30 cellular contexts compared by ENCODE assay signal in the genomic region with DNA sequence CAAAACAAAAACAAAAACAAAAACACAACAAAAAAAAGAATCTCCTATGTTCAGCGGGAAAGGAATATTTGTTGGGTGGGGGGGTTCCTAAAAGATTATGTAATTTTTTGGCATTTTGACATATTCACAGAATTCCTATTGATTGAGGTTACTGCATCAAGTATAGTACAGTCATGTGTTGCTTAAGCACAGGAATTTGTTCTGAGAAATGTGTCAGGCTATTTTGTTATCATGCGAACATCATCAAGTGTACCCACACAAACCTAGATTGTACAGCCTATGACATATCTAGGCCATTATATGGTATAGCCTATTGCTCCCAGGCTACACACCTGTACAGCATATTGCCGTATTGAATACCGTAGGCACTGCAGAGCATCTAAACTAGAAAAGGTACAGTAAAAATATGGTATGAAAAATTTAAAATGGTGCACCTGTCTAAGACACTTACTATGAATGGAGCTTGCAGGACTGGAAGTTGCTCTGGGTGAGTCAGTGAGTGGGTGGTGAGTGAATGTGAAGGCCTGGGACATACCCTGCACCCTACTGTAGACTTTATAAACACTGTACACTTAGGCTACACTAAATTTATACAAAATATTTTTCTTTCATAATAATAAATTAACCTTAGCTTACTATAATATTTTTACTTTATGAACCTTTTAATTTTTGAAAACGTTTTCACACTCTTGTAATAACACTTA.
DNase-seq lines count a peak whose midpoint lies in the region; ATAC-seq, FAIRE-seq and TF ChIP-seq lines count a peak whose summit lies in the region.
"Had no signal": no experiment of that assay in that cellular context is flagged by ENCODE, and none has a peak within 500 bp of the region (broad histone marks: within the 10 kb centered on the region; RNA-seq: fewer than 3 reads in every experiment).

No MANE protein-coding gene starts in this region.

- no peak overlapping the region for H2AK5ac ChIP-seq in IMR-90 (ENCODE audit: low read depth, low read length)

- no peak for FAIRE-seq in bronchial epithelial cell (lab: Jason Lieb, UNC)
- FAIRE-seq: GM12878, RCC 7860, TTC549 had no signal

- H2BK20ac ChIP-seq in IMR-90 (ENCODE audit: low read depth, low read length): no peak overlapping the region

- H3K4me2 ChIP-seq in IMR-90 (ENCODE audit: low read depth, low read length) (no peak overlapping the region), osteoblast (ENCODE audit: insufficient read depth, low read length) (no peak overlapping the region)
- H3K4me2 ChIP-seq: KMS-11 had no signal

- H2AFZ ChIP-seq in IMR-90 (replicated peaks; ENCODE audit: low read length, poor library complexity) (no peak overlapping the region), osteoblast (ENCODE audit: low read length) (no peak overlapping the region)

- H3K9me3 ChIP-seq in IMR-90 (ENCODE audit: control insufficient read depth, insufficient read depth, low read length) (no peaks in the 10 kb centered on the region), osteoblast (ENCODE audit: low read depth, low read length) (no peaks in the 10 kb centered on the region)
- H3K9me3 ChIP-seq: Caco-2, gastrocnemius medialis, uterus had no signal

- H3K56ac ChIP-seq in IMR-90 (ENCODE audit: extremely low read depth, insufficient read depth, low read length): no peak overlapping the region

- dilution Hi-C loops in IMR-90 (cut with HindIII; ENCODE audit: low sequenced_read_pairs, unreplicated experiment): no loop called here

- H4K5ac ChIP-seq in IMR-90 (ENCODE audit: low read depth, low read length): no peak overlapping the region

- no CpG with 5 or more reads among the region's 5 CpGs for WGBS in IMR-90 (ENCODE audit: extremely low coverage in 2 of 2, insufficient read length in 1 of 2), 2 experiments

- no peak overlapping the region for H2BK120ac ChIP-seq in IMR-90 (ENCODE audit: low read depth, low read length)

- H2BK15ac ChIP-seq in IMR-90 (ENCODE audit: low read depth, low read length): no peak overlapping the region

- no peak for TF ChIP-seq POLR2A in IMR-90 (IDR thresholded peaks at IDR 0.05; ENCODE audit: low read depth, low read length)

- in situ Hi-C loops in IMR-90 (cut with MboI; ENCODE audit: low sequenced_read_pairs): no loop called here

- H4K20me1 ChIP-seq in IMR-90 (ENCODE audit: insufficient read depth, low read length) (no peaks in the 10 kb centered on the region), osteoblast (ENCODE audit: insufficient read depth, low read length) (no peaks in the 10 kb centered on the region)
- H4K20me1 ChIP-seq: BLaER1 treated with 17β-estradiol and CSF1 and Interleukin-3, amounts not matched to agents 10 nM and 100 nM had no signal

- no peaks in the 10 kb centered on the region for H3K79me2 ChIP-seq in osteoblast (ENCODE audit: insufficient read depth, low read length)

- no peaks in the 10 kb centered on the region for H3K27me3 Mint-ChIP-seq in activated CD8-positive, alpha-beta T cell treated with anti-CD3 and anti-CD28 coated beads for 36 hours
- H3K27me3 Mint-ChIP-seq in activated CD8-positive, alpha-beta T cell treated with anti-CD3 and anti-CD28 coated beads, Interleukin-2, amount 10 ng/mL, durations not matched to agents 7 days and 5 days (ENCODE audit: low read depth): no peaks in the 10 kb centered on the region
- no peaks in the 10 kb centered on the region for H3K27me3 Mint-ChIP-seq in stimulated activated memory B cell treated with anti-CD40 and anti-IgM and Interleukin-4, amounts not matched to agents 10 μg/mL and 1 μg/mL and 100 μg/mL, for 72 hours
- H3K27me3 Mint-ChIP-seq: naive thymus-derived CD4-positive, alpha-beta T cell had no signal

- peaks cover 2% of the 10 kb centered on the region for H3K9me3 Mint-ChIP-seq in activated CD8-positive, alpha-beta T cell treated with anti-CD3 and anti-CD28 coated beads for 36 hours
- no peaks in the 10 kb centered on the region for H3K9me3 Mint-ChIP-seq in activated CD8-positive, alpha-beta T cell treated with anti-CD3 and anti-CD28 coated beads, Interleukin-2, amount 10 ng/mL, durations not matched to agents 7 days and 5 days (ENCODE audit: insufficient read depth)
- peaks cover 3% of the 10 kb centered on the region for H3K9me3 Mint-ChIP-seq in stimulated activated memory B cell treated with anti-CD40 and anti-IgM and Interleukin-4, amounts not matched to agents 10 μg/mL and 1 μg/mL and 100 μg/mL, for 72 hours
- H3K9me3 Mint-ChIP-seq: activated naive CD4-positive, alpha-beta T cell treated with anti-CD3 and anti-CD28 coated beads, Interleukin-2, amount 50 U/mL, for 72 hours; immature natural killer cell had no signal

- no peak overlapping the region for H4K8ac ChIP-seq in IMR-90 (ENCODE audit: low read depth in 2 of 2, low read length in 2 of 2)

- ATAC-seq in activated CD8-positive, alpha-beta T cell treated with anti-CD3 and anti-CD28 coated beads for 36 hours: no peak
- no peak for ATAC-seq in activated CD8-positive, alpha-beta T cell treated with anti-CD3 and anti-CD28 coated beads, Interleukin-2, amount 10 ng/mL, durations not matched to agents 7 days and 5 days
- peak; percentile 54; the same call in 1 of the 2 replicates for ATAC-seq in IMR-90 (ENCODE audit: low read depth)
- ATAC-seq in stimulated activated memory B cell treated with anti-CD40 and anti-IgM and Interleukin-4, amounts not matched to agents 10 μg/mL and 1 μg/mL and 100 μg/mL, for 72 hours: no peak
- ATAC-seq: gastrocnemius medialis; GM12878; left ventricle myocardium superior; naive thymus-derived CD4-positive, alpha-beta T cell had no signal

- H3K4ac ChIP-seq in IMR-90 (ENCODE audit: low read depth, low read length): no peak overlapping the region

- no TSS peak for BruUV-seq in IMR-90 (replicated peaks; lab: Mats Ljungman, UMichigan)

- H3K9ac ChIP-seq in IMR-90 (ENCODE audit: low read depth, low read length): no peak overlapping the region
- H3K9ac ChIP-seq: BLaER1 treated with 17β-estradiol and CSF1 and Interleukin-3, amounts not matched to agents 10 nM and 100 nM; KMS-11 had no signal

- H3K23ac ChIP-seq in IMR-90 (ENCODE audit: low read depth, low read length): no peak overlapping the region

- peaks cover 0 to 5% of the 10 kb centered on the region in 2 experiments; a peak in 3 of 4 replicates for H3K79me1 ChIP-seq in IMR-90 (ENCODE audit: low read depth in 1 of 2, low read length in 2 of 2)

- H3K27me3 ChIP-seq in IMR-90 (ENCODE audit: control insufficient read depth, insufficient read depth, low read length) (no peaks in the 10 kb centered on the region), bronchial epithelial cell (ENCODE audit: control insufficient read depth, insufficient read depth, low read length) (no peaks in the 10 kb centered on the region), osteoblast (ENCODE audit: insufficient read depth, low read length) (no peaks in the 10 kb centered on the region)
- H3K27me3 ChIP-seq: BLaER1 treated with 17β-estradiol and CSF1 and Interleukin-3, amounts not matched to agents 10 nM and 100 nM; gastrocnemius medialis; uterus had no signal

- POLR2A ChIA-PET in activated CD8-positive, alpha-beta T cell treated with anti-CD3 and anti-CD28 coated beads for 36 hours (lab: Charles Lee): no interaction called here
- POLR2A ChIA-PET in activated CD8-positive, alpha-beta T cell treated with anti-CD3 and anti-CD28 coated beads, Interleukin-2, amount 10 ng/mL, durations not matched to agents 7 days and 5 days (lab: Charles Lee): no interaction called here
- POLR2A ChIA-PET in IMR-90 (lab: Charles Lee; ENCODE audit: unreplicated experiment) (no interaction called here), RWPE1 (lab: Yijun Ruan, JAX; ENCODE audit: low non-redundant PET) (no interaction called here)

- peak; percentile 17 for DNase-seq in activated CD8-positive, alpha-beta T cell treated with anti-CD3 and anti-CD28 coated beads for 36 hours
- no peak for DNase-seq in activated CD8-positive, alpha-beta T cell treated with anti-CD3 and anti-CD28 coated beads, Interleukin-2, amount 10 ng/mL, durations not matched to agents 7 days and 5 days
- DNase-seq in IMR-90 (peak; percentile 57), bronchial epithelial cell (ENCODE audit: low read depth) (peak; percentile 39), osteoblast (ENCODE audit: insufficient read length, low spot score, missing footprints) (no peak), RWPE1 (ENCODE audit: low spot score) (no peak), kidney glomerular epithelial cell (lab: John Stamatoyannopoulos, UW) (no peak)
- DNase-seq: Caco-2; DMS79 treated with DMSO at 0.1 percent for 48 hours; effector CD4-positive, alpha-beta T cell; gastrocnemius medialis; hippocampal formation; immature natural killer cell; left ventricle myocardium superior; naive thymus-derived CD4-positive, alpha-beta T cell; NCI-H1092; NCI-H1930; occipital lobe; stimulated activated CD4-positive, alpha-beta T cell treated with anti-CD3 and anti-CD28 coated beads, Interleukin-4, amount 100 ng/mL, for 1 hour; stimulated activated naive CD4-positive, alpha-beta T cell; T-helper 1 cell; uterus had no signal

- no peak overlapping the region for H3K18ac ChIP-seq in IMR-90 (ENCODE audit: low read depth, low read length)

- no peak overlapping the region for H3K27ac Mint-ChIP-seq in activated CD8-positive, alpha-beta T cell treated with anti-CD3 and anti-CD28 coated beads for 36 hours
- no peak overlapping the region for H3K27ac Mint-ChIP-seq in activated CD8-positive, alpha-beta T cell treated with anti-CD3 and anti-CD28 coated beads, Interleukin-2, amount 10 ng/mL, durations not matched to agents 7 days and 5 days
- H3K27ac Mint-ChIP-seq in stimulated activated memory B cell treated with anti-CD40 and anti-IgM and Interleukin-4, amounts not matched to agents 10 μg/mL and 1 μg/mL and 100 μg/mL, for 72 hours: no peak overlapping the region
- H3K27ac Mint-ChIP-seq: activated naive CD4-positive, alpha-beta T cell treated with anti-CD3 and anti-CD28 coated beads, Interleukin-2, amount 50 U/mL, for 72 hours; immature natural killer cell; mesothelial cell of epicardium; naive thymus-derived CD4-positive, alpha-beta T cell had no signal

- intact Hi-C loops in activated CD8-positive, alpha-beta T cell treated with anti-CD3 and anti-CD28 coated beads for 36 hours (cut with micrococcal nuclease): no loop called here
- intact Hi-C loops in IMR-90 (cut with micrococcal nuclease): no loop called here

- peaks cover 14% of the 10 kb centered on the region for H3K4me1 Mint-ChIP-seq in activated CD8-positive, alpha-beta T cell treated with anti-CD3 and anti-CD28 coated beads for 36 hours (ENCODE audit: low read depth)
- H3K4me1 Mint-ChIP-seq in activated CD8-positive, alpha-beta T cell treated with anti-CD3 and anti-CD28 coated beads, Interleukin-2, amount 10 ng/mL, durations not matched to agents 7 days and 5 days (ENCODE audit: low read depth): peaks cover 4% of the 10 kb centered on the region
- no peaks in the 10 kb centered on the region for H3K4me1 Mint-ChIP-seq in stimulated activated memory B cell treated with anti-CD40 and anti-IgM and Interleukin-4, amounts not matched to agents 10 μg/mL and 1 μg/mL and 100 μg/mL, for 72 hours

- no peak overlapping the region for H3K14ac ChIP-seq in IMR-90 (replicated peaks; ENCODE audit: low read depth, low read length)

- no peaks in the 10 kb centered on the region for H3K9me1 ChIP-seq in IMR-90 (ENCODE audit: insufficient read depth, low read length)

- H3K36me3 ChIP-seq in IMR-90 (ENCODE audit: control insufficient read depth, insufficient read depth, low read length): no peaks in the 10 kb centered on the region
- no peaks in the 10 kb centered on the region for H3K36me3 ChIP-seq in bronchial epithelial cell (ENCODE audit: control insufficient read depth, insufficient read depth, low read length)
- H3K36me3 ChIP-seq in osteoblast (ENCODE audit: insufficient read depth, low read length): no peaks in the 10 kb centered on the region
- H3K36me3 ChIP-seq: gastrocnemius medialis, uterus had no signal

- H3K36me3 Mint-ChIP-seq in activated CD8-positive, alpha-beta T cell treated with anti-CD3 and anti-CD28 coated beads for 36 hours (ENCODE audit: low read depth): peaks cover 20% of the 10 kb centered on the region
- H3K36me3 Mint-ChIP-seq in activated CD8-positive, alpha-beta T cell treated with anti-CD3 and anti-CD28 coated beads, Interleukin-2, amount 10 ng/mL, durations not matched to agents 7 days and 5 days (ENCODE audit: low read depth): peaks cover 24% of the 10 kb centered on the region
- peaks cover 28% of the 10 kb centered on the region for H3K36me3 Mint-ChIP-seq in stimulated activated memory B cell treated with anti-CD40 and anti-IgM and Interleukin-4, amounts not matched to agents 10 μg/mL and 1 μg/mL and 100 μg/mL, for 72 hours

- H2BK5ac ChIP-seq in IMR-90 (ENCODE audit: low read depth, low read length, poor library complexity, severe bottlenecking): no peak overlapping the region

- H3K4me3 ChIP-seq in IMR-90 (ENCODE audit: insufficient read depth, low read depth, low read length) (no peak overlapping the region), bronchial epithelial cell (ENCODE audit: low read depth, low read length) (no peak overlapping the region), osteoblast (ENCODE audit: insufficient read depth, low read length) (no peak overlapping the region)
- H3K4me3 ChIP-seq: BLaER1 treated with 17β-estradiol and CSF1 and Interleukin-3, amounts not matched to agents 10 nM and 100 nM; gastrocnemius medialis; GM12878; uterus had no signal

- H2AK9ac ChIP-seq in IMR-90 (replicated peaks; ENCODE audit: low read depth, low read length, poor library complexity): no peak overlapping the region

- H3K4me1 ChIP-seq in IMR-90 (ENCODE audit: control insufficient read depth, insufficient read depth, low read length) (no peaks in the 10 kb centered on the region; the same call in 1 of the 2 replicates), osteoblast (ENCODE audit: insufficient read depth, low read length) (peaks cover 9% of the 10 kb centered on the region)
- H3K4me1 ChIP-seq: Caco-2, gastrocnemius medialis, uterus had no signal

- TF ChIP-seq RAD21 in IMR-90 (IDR thresholded peaks at IDR 0.05; ENCODE audit: low read length): no peak

- H3K27ac ChIP-seq in IMR-90 (ENCODE audit: insufficient read depth, low read length) (no peak overlapping the region), osteoblast (ENCODE audit: low read depth, low read length) (peak overlapping the region; percentile 40), RWPE1 (no peak overlapping the region)
- H3K27ac ChIP-seq: BLaER1 treated with 17β-estradiol and CSF1 and Interleukin-3, amounts not matched to agents 10 nM and 100 nM; gastrocnemius medialis; KMS-11; uterus had no signal

- CTCF ChIA-PET in activated CD8-positive, alpha-beta T cell treated with anti-CD3 and anti-CD28 coated beads for 36 hours (lab: Charles Lee): no interaction called here
- CTCF ChIA-PET in activated CD8-positive, alpha-beta T cell treated with anti-CD3 and anti-CD28 coated beads, Interleukin-2, amount 10 ng/mL, durations not matched to agents 7 days and 5 days (lab: Charles Lee): no interaction called here
- CTCF ChIA-PET in IMR-90 (lab: Yijun Ruan, JAX): no interaction called here
- CTCF ChIA-PET in RWPE1 (lab: Yijun Ruan, JAX): interaction anchor here (0.7 kb wide), 1 partner anchor 133 kb away, joined by 3 read pairs; no protein-coding TSS in a partner anchor

- no peak overlapping the region for H3K4me3 Mint-ChIP-seq in activated CD8-positive, alpha-beta T cell treated with anti-CD3 and anti-CD28 coated beads for 36 hours
- no peak overlapping the region for H3K4me3 Mint-ChIP-seq in activated CD8-positive, alpha-beta T cell treated with anti-CD3 and anti-CD28 coated beads, Interleukin-2, amount 10 ng/mL, durations not matched to agents 7 days and 5 days
- no peak overlapping the region for H3K4me3 Mint-ChIP-seq in stimulated activated memory B cell treated with anti-CD40 and anti-IgM and Interleukin-4, amounts not matched to agents 10 μg/mL and 1 μg/mL and 100 μg/mL, for 72 hours
- H3K4me3 Mint-ChIP-seq: immature natural killer cell; mesothelial cell of epicardium; naive thymus-derived CD4-positive, alpha-beta T cell had no signal

- TF ChIP-seq CTCF in activated CD8-positive, alpha-beta T cell treated with anti-CD3 and anti-CD28 coated beads for 36 hours (IDR thresholded peaks at IDR 0.05): no peak
- TF ChIP-seq CTCF in IMR-90 (conservative IDR thresholded peaks at IDR 0.05; ENCODE audit: low read depth, low read length): no peak
- no peak for TF ChIP-seq CTCF in bronchial epithelial cell (IDR thresholded peaks at IDR 0.05; ENCODE audit: insufficient read depth, low read length, severe bottlenecking)
- no peak for TF ChIP-seq CTCF in osteoblast (IDR thresholded peaks at IDR 0.05; ENCODE audit: extremely low read depth, low read depth, low read length)
- TF ChIP-seq CTCF in RWPE1 (conservative IDR thresholded peaks at IDR 0.05; ENCODE audit: low read depth): no peak

- H4K91ac ChIP-seq in IMR-90 (ENCODE audit: insufficient read depth, low read depth, low read length): no peak overlapping the region

Comparison
In these comparisons a context has a peak if more than half of its experiments do, and no peak if none do; other contexts are left out.
1. DNase-seq: peak in activated CD8-positive, alpha-beta T cell treated with anti-CD3 and anti-CD28 coated beads for 36 hours (single experiment), IMR-90 (single experiment) and bronchial epithelial cell (single experiment); none in activated CD8-positive, alpha-beta T cell treated with anti-CD3 and anti-CD28 coated beads, Interleukin-2, amount 10 ng/mL, durations not matched to agents 7 days and 5 days (single experiment), osteoblast (single experiment), RWPE1 (single experiment) and kidney glomerular epithelial cell (single experiment).